ENCODE assay signal across 6 cellular contexts in the genomic region with DNA sequence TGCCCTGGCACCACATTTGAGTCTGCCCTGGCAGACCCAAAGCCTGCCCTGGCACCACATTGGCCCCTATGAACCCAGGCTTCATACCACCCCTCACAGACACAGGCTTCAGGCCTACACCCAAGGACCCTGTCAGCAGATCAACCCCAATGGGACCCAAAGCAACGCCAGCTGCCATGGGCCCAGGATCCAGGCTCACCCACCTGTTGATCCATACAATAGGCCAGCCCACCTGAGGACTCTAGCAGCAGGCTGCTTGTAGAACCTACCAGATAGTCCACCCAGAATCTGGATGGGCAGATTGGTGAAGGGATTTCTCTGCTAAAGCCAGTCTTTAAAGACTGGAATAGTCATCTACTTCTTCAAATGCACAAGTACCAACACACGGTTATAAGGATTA.
"Had no signal": no experiment of that assay in that cellular context is flagged by ENCODE, and none has a peak within 500 bp of the region (broad histone marks: within the 10 kb centered on the region; RNA-seq: fewer than 3 reads in every experiment).

No MANE protein-coding gene starts in this region.

- H3K4me3 ChIP-seq: K562 had no signal

- DNase-seq: IMR-90, KBM-7, KG1 had no signal

- H3K27ac ChIP-seq: HL-60, KMS-11 had no signal
